ENCODE assay signal across 9 cellular contexts in the genomic region with DNA sequence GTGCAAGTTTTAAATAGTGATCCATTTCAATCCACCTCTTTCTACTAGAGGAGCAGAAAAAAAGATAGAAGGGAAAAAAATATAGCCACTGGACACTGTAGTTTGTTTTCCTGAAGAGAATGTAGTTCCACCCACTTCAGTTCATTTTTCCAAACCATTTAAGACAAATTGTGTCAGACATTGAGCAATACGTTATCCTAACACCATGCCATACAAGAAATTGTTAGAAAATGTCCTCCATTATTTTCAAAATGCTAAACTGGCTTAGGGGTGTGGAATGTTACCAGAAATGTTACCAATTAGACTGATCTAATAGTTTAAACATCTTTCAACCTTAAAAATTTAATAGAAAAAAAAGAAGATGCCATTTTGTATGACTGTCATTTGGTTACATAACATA. TPM values are rescaled to one million over a fixed set of nuclear protein-coding genes. Genes with fewer than 3 reads are reported as not detected.
"Had no signal": no experiment of that assay in that cellular context is flagged by ENCODE, and none has a peak within 500 bp of the region (broad histone marks: within the 10 kb centered on the region; RNA-seq: fewer than 3 reads in every experiment).

No MANE protein-coding gene starts in this region.

- H3K36me3 ChIP-seq: HAP-1 had no signal

- H3K9me3 ChIP-seq: HAP-1 had no signal

- H3K27ac ChIP-seq: HL-60 had no signal

- DNase-seq: GOT3, H7, HFFc6, IMR-90, KBM-7 had no signal

- H3K4me3 ChIP-seq: HAP-1 had no signal

- H3K4me1 ChIP-seq: HAP-1 had no signal

- ATAC-seq: HCT116 had no signal

RNA-seq across cellular contexts. Expression of gene ETNPPL, which starts 48.6 kb away (rescaled TPM):
- total RNA-seq: HFFc6, HT1080, IMR-90 had no signal
- polyA plus RNA-seq: IMR-90 had no signal
